8 cellular contexts compared by ENCODE assay signal in genomic region chr3:111690242-111690641, GRCh38. TPM values are rescaled to one million over a fixed set of nuclear protein-coding genes. Genes with fewer than 3 reads are reported as not detected.
DNase-seq lines count a peak whose midpoint lies in the region; ATAC-seq and TF ChIP-seq lines count a peak whose summit lies in the region.

No MANE protein-coding gene starts in this region.

- ATAC-seq in HG02885 (IDR thresholded peaks at IDR 0.05; ENCODE audit: poor library complexity, unreplicated experiment), result peak; percentile 87

- DNase-seq in NCI-H2029 (lab: John Stamatoyannopoulos, UW) (peak; percentile 8), NCI-H2029 treated with DMSO at 0.1 percent for 48 hours (lab: John Stamatoyannopoulos, UW) (no peak), NCI-H226 (peak; percentile 65), renal cortical epithelial cell (ENCODE audit: low read depth) (peak; percentile 80), NCI-H524 treated with DMSO at 0.1 percent for 48 hours (lab: John Stamatoyannopoulos, UW) (no peak), NCI-H524 (lab: John Stamatoyannopoulos, UW) (no peak), HEK293T (ENCODE audit: extremely low spot score) (no peak)

- POLR2A ChIA-PET in HEK293T (lab: Yijun Ruan, JAX), result no interaction called here

- CTCF ChIA-PET in HEK293T (lab: Yijun Ruan, JAX), result interaction anchor here (1.6 to 3.2 kb wide), 3 partner anchors 9 to 21 kb away, joined by 5 to 41 read pairs (median 10); no protein-coding TSS in a partner anchor

TF ChIP-seq in HEK293T, 16 proteins besides CTCF, POLR2A, EP300 and RAD21:
- TF ChIP-seq TARDBP (IDR thresholded peaks at IDR 0.05) (no peak), HDGF (IDR thresholded peaks at IDR 0.05; ENCODE audit: borderline replicate concordance) (no peak), NFRKB (IDR thresholded peaks at IDR 0.05) (no peak), ZNF384 (IDR thresholded peaks at IDR 0.05) (no peak), CTBP1 (IDR thresholded peaks at IDR 0.05; ENCODE audit: borderline replicate concordance) (no peak), FOXA1 (IDR thresholded peaks at IDR 0.05) (no peak), FOXK2 (IDR thresholded peaks at IDR 0.05) (no peak), SP1 (IDR thresholded peaks at IDR 0.05) (no peak), ARNT (IDR thresholded peaks at IDR 0.05) (no peak), LEF1 (IDR thresholded peaks at IDR 0.05; ENCODE audit: borderline replicate concordance) (no peak), ELF4 (IDR thresholded peaks at IDR 0.05) (no peak), BHLHE40 (IDR thresholded peaks at IDR 0.05; ENCODE audit: borderline replicate concordance) (no peak), L3MBTL2 (conservative IDR thresholded peaks at IDR 0.05) (no peak), FOXM1 (IDR thresholded peaks at IDR 0.05; ENCODE audit: borderline replicate concordance) (no peak), SUZ12 (IDR thresholded peaks at IDR 0.05) (no peak), PKNOX1 (IDR thresholded peaks at IDR 0.05) (no peak)

RNA-seq across cellular contexts. Expression of gene PLCXD2, which starts 15.8 kb away (rescaled TPM):
- 8.9 and 36.4 TPM in 2 replicates for total RNA-seq in renal cortical epithelial cell

Comparison
In these comparisons a context has a peak if more than half of its experiments do, and no peak if none do; other contexts are left out.
1. DNase-seq: peak in NCI-H2029 (single experiment), NCI-H226 (single experiment) and renal cortical epithelial cell (single experiment); none in NCI-H2029 treated with DMSO at 0.1 percent for 48 hours (single experiment), NCI-H524 treated with DMSO at 0.1 percent for 48 hours (single experiment), NCI-H524 (0 of 2) and HEK293T (single experiment).